23 cellular contexts compared by ENCODE assay signal in genomic region chr7:115224923-115225322, GRCh38.
"Had no signal": no experiment of that assay in that cellular context is flagged by ENCODE, and none has a peak within 500 bp of the region (broad histone marks: within the 10 kb centered on the region; RNA-seq: fewer than 3 reads in every experiment).

No MANE protein-coding gene starts in this region.

- H3K27ac Mint-ChIP-seq: effector memory CD8-positive, alpha-beta T cell; natural killer cell; progenitor cell of endocrine pancreas had no signal

- H3K36me3 Mint-ChIP-seq: natural killer cell had no signal

- H2AFZ ChIP-seq: parathyroid adenoma had no signal

- H3K27ac ChIP-seq: lower lobe of right lung, neutrophil, parathyroid adenoma, right lobe of liver, stomach, thyroid gland, vagina had no signal

- H3K4me1 Mint-ChIP-seq: natural killer cell, neural crest cell had no signal

- H3K79me2 ChIP-seq: parathyroid adenoma had no signal

- H3K36me3 ChIP-seq: lower lobe of right lung, neutrophil, right lobe of liver, stomach, thyroid gland, vagina had no signal

- H3K9me3 Mint-ChIP-seq: effector memory CD8-positive, alpha-beta T cell; natural killer cell; neural crest cell had no signal

- H3K27me3 ChIP-seq: neutrophil, right lobe of liver, stomach, thyroid gland, vagina had no signal

- H3K4me1 ChIP-seq: parathyroid adenoma, right lobe of liver, stomach, thyroid gland, vagina had no signal

- H3K9me3 ChIP-seq: lower lobe of right lung, neutrophil, right lobe of liver, stomach, thyroid gland, vagina had no signal

- FAIRE-seq: frontal cortex, keratinocyte had no signal

- H3K9ac ChIP-seq: parathyroid adenoma had no signal

- H3K4me3 ChIP-seq: lower lobe of right lung, right lobe of liver, smooth muscle cell, stomach, thyroid gland, vagina had no signal

- H3K4me3 Mint-ChIP-seq: effector memory CD8-positive, alpha-beta T cell; natural killer cell; neural crest cell had no signal

- H3K4me2 ChIP-seq: smooth muscle cell had no signal

- DNase-seq: cortex of kidney; effector memory CD8-positive, alpha-beta T cell; hypothalamus; left ventricle myocardium superior; lower lobe of right lung; natural killer cell; right lobe of liver; stimulated activated CD4-positive, alpha-beta T cell treated with anti-CD3 and anti-CD28 coated beads, Interleukin-12 subunit alpha, Interleukin-12 subunit beta, amount 100 ng/mL, for 4 hours; stimulated activated CD4-positive, alpha-beta T cell treated with anti-CD3 and anti-CD28 coated beads, Interleukin-1b, Interleukin-23, amount 100 ng/mL, for 48 hours; stimulated activated CD4-positive, alpha-beta T cell treated with anti-CD3 and anti-CD28 coated beads, Interleukin-4, amount 100 ng/mL, for 1 hour; stimulated activated CD8-positive, alpha-beta memory T cell treated with anti-CD3 and anti-CD28 coated beads, Interleukin-4, amount 100 ng/mL, for 48 hours; stimulated activated naive CD4-positive, alpha-beta T cell treated with Interleukin-2 at 50 U/mL for 16 hours; stomach; thyroid gland; trophoblast cell had no signal
